In genomic region chr1:112618114-112618720, GRCh38 we compare ENCODE assay signal across 8 cellular contexts. TPM values are rescaled to one million over a fixed set of nuclear protein-coding genes. Genes with fewer than 3 reads are reported as not detected.
DNase-seq lines count a peak whose midpoint lies in the region; FAIRE-seq and TF ChIP-seq lines count a peak whose summit lies in the region.

No MANE protein-coding gene starts in this region.

- WGBS in H9 (ENCODE audit: extremely low coverage, insufficient read length, low lambda C conversion rate): no CpG with 5 or more reads among the region's 12 CpGs

- no peak overlapping the region for H4K5ac ChIP-seq in H9 (ENCODE audit: insufficient read length, low read depth, low read length)

- no peak overlapping the region for H2AFZ ChIP-seq in H9 (ENCODE audit: low read length)
- peak overlapping the region; percentile 86 for H2AFZ ChIP-seq in neuron (ENCODE audit: low read depth, low read length)

- no peak overlapping the region for H2AK5ac ChIP-seq in H9 (ENCODE audit: insufficient read length, low read length)

- H3K79me2 ChIP-seq in H9 (ENCODE audit: insufficient read depth, low read length): peaks cover 22% of the 10 kb centered on the region; the same call in 1 of the 2 replicates

- H3K36me3 ChIP-seq in neuron (ENCODE audit: insufficient read depth, low read length): peaks cover 23% of the 10 kb centered on the region

- peak overlapping the region; percentile 6 for H2BK5ac ChIP-seq in H9 (ENCODE audit: insufficient read length, low read length)

- H3K4me3 ChIP-seq in epithelial cell of proximal tubule (ENCODE audit: low read depth, low read length) (peak overlapping the region; percentile 100), neuron (ENCODE audit: low read length) (peak overlapping the region; percentile 68)

- H3K27me3 ChIP-seq in H9 (ENCODE audit: insufficient read depth, low read length): no peaks in the 10 kb centered on the region
- H3K27me3 ChIP-seq in neuron (ENCODE audit: insufficient read depth, low read length): no peaks in the 10 kb centered on the region

- peak overlapping the region; percentile 81 for H3K27ac ChIP-seq in H9 (ENCODE audit: insufficient read length, low read depth, low read length)

- peaks cover 5 to 15% (median 14%) of the 10 kb centered on the region in 3 experiments for H3K36me3 Mint-ChIP-seq in H9 (ENCODE audit: insufficient read depth in 1 of 3, low read depth in 3 of 3)

- no peak overlapping the region for H2BK12ac ChIP-seq in H9 (ENCODE audit: insufficient read length, low read depth, low read length)

- H3K9ac ChIP-seq in H9 (ENCODE audit: extremely low read depth, insufficient read length, low read length): peak overlapping the region; percentile 97

- no peak overlapping the region for H3K23ac ChIP-seq in H9 (ENCODE audit: insufficient read length, low read depth, low read length)

- H3K9me3 ChIP-seq in H9 (ENCODE audit: control insufficient read depth, low read depth, low read length): no peaks in the 10 kb centered on the region
- no peaks in the 10 kb centered on the region for H3K9me3 ChIP-seq in neuron (ENCODE audit: low read length)

- H2BK15ac ChIP-seq in H9 (ENCODE audit: low read depth, low read length): no peak overlapping the region

- H3K27me3 Mint-ChIP-seq in H9 (ENCODE audit: low read depth): no peaks in the 10 kb centered on the region; the same call in 1 of the 2 replicates

- H4K8ac ChIP-seq in H9 (replicated peaks; ENCODE audit: insufficient read length, low read depth, low read length): no peak overlapping the region

- peaks cover 12 to 24% of the 10 kb centered on the region in 2 experiments for H3K4me1 Mint-ChIP-seq in H9

- peaks cover 12% of the 10 kb centered on the region for H3K23me2 ChIP-seq in H9 (ENCODE audit: insufficient read length, low read depth, low read length, poor library complexity, severe bottlenecking)

- no peak overlapping the region for H3T11ph ChIP-seq in H9 (ENCODE audit: low read length)

- no peak overlapping the region for H2BK20ac ChIP-seq in H9 (ENCODE audit: low read depth, low read length, poor library complexity, severe bottlenecking)

- no peak overlapping the region for H2BK120ac ChIP-seq in H9 (ENCODE audit: low read depth, low read length, poor library complexity, severe bottlenecking)

- no peak for TF ChIP-seq CTCF in H9 (conservative IDR thresholded peaks at IDR 0.05)
- TF ChIP-seq CTCF in epithelial cell of proximal tubule (conservative IDR thresholded peaks at IDR 0.05; ENCODE audit: low read depth, low read length): no peak

- H3K79me1 ChIP-seq in H9 (ENCODE audit: insufficient read depth, low read depth, low read length, poor library complexity, severe bottlenecking): peaks cover 7% of the 10 kb centered on the region

- DNase-seq in Daoy (ENCODE audit: low read depth) (peak; percentile 26), H9 (no peak), T-helper 22 cell (ENCODE audit: low read depth) (peak; percentile 21), epithelial cell of proximal tubule (ENCODE audit: low read depth) (no peak), HuH-7 (ENCODE audit: low spot score) (no peak), urothelium cell line (ENCODE audit: low spot score) (no peak), T1000 (lab: John Stamatoyannopoulos, UW) (no peak)

- H4K91ac ChIP-seq in H9 (ENCODE audit: insufficient read length, low read depth, low read length): peak overlapping the region; percentile 89

- no peak overlapping the region for H3K56ac ChIP-seq in H9 (ENCODE audit: insufficient read length, low read depth, low read length)

- H3K18ac ChIP-seq in H9 (ENCODE audit: insufficient read length, low read depth, low read length): no peak overlapping the region

- peak overlapping the region; percentile 88 for H3K4me2 ChIP-seq in H9 (ENCODE audit: insufficient read depth, insufficient read length, low read length)

- peak overlapping the region; percentile 99 to 100 (median 99); a peak in 6 of 7 replicates for H3K27ac Mint-ChIP-seq in H9

- H3K9me3 Mint-ChIP-seq in H9: no peaks in the 10 kb centered on the region

- FAIRE-seq in urothelium cell line (lab: Jason Lieb, UNC): no peak

- H4K20me1 ChIP-seq in H9 (ENCODE audit: control insufficient read depth, insufficient read depth, insufficient read length): no peaks in the 10 kb centered on the region

- H3K14ac ChIP-seq in H9 (ENCODE audit: insufficient read depth, low read length): peak overlapping the region; percentile 99; the same call in 1 of the 2 replicates

- H3K4me1 ChIP-seq in H9 (ENCODE audit: insufficient read depth, low read length) (no peaks in the 10 kb centered on the region), neuron (ENCODE audit: insufficient read depth, low read length) (peaks cover 20% of the 10 kb centered on the region)

- no peak overlapping the region for H3K4ac ChIP-seq in H9 (ENCODE audit: low read depth, low read length)

- peak overlapping the region; percentile 98 to 99 for H3K4me3 Mint-ChIP-seq in H9

RNA-seq across cellular contexts. Expression of gene ST7L, which starts 0.7 kb away (rescaled TPM):
- total RNA-seq in Daoy (2014; rRNA removed; shearing (Covaris generic)): 29.6 and 31.5 TPM in 2 replicates
- 15.4 and 16.0 TPM in 2 replicates for total RNA-seq in H9 (2021)
- 7.4 and 16.7 TPM in 2 replicates for total RNA-seq in epithelial cell of proximal tubule

RNA-seq across cellular contexts. Expression of gene CAPZA1, which starts 1.4 kb away (rescaled TPM):
- total RNA-seq in Daoy (2014; rRNA removed; shearing (Covaris generic)): 322 and 342 TPM in 2 replicates
- total RNA-seq in H9 (2021) (108 and 114 TPM in 2 replicates), epithelial cell of proximal tubule (215 and 311 TPM in 2 replicates)

RNA-seq across cellular contexts. Expression of gene MOV10, which starts 56.2 kb away (rescaled TPM):
- 57.2 and 59.9 TPM in 2 replicates for total RNA-seq in Daoy (2014; rRNA removed; shearing (Covaris generic))
- 77.8 and 80.4 TPM in 2 replicates for total RNA-seq in H9 (2021)
- total RNA-seq in epithelial cell of proximal tubule: 35.7 and 46.4 TPM in 2 replicates

Comparison
In these comparisons a context has a peak if more than half of its experiments do, and no peak if none do; other contexts are left out.
1. DNase-seq: peak in Daoy (single experiment) and T-helper 22 cell (single experiment); none in H9 (single experiment), epithelial cell of proximal tubule (single experiment), HuH-7 (single experiment), urothelium cell line (single experiment) and T1000 (single experiment).